Comparison of ENCODE assay signal across 10 cellular contexts in the genomic region with DNA sequence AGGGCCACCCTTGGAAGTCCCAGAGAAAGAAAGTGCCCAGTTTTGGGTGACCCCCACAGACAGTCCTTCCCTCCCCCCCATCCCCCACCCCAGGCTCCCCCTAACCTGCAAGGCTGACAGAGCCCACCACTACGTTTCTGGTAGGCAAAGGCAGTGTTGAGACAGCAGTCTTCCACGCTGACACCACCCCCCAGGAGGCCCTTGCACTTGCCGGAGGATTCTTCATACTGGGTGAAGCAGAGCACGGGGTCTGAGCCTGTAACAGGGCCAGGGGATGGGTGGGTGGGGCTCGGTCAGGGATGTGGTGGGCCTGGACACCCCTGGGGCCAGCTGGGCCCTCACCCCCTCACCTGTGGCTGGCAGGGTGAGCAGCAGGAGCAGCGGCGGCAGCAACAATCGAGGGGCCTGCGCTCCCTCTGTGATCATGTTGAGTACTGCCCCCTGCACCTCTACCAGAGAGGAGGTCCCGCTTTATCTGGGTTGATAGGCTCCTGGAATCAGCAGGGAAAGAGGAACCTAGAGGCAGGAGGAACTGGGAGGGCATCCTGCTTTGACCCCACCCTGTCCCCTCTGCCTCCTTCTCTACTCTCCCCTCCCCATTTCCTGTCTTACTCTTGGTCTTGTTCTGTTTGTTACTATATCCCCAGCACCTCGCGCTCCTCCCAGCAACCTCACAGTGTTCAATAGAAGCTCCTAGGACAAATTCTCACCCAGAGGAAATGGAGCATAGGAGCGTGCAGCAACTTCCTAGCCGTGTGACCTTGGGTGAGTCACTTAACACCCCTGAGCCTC. TPM values are rescaled to one million over a fixed set of nuclear protein-coding genes. Genes with fewer than 3 reads are reported as not detected.
DNase-seq lines count a peak whose midpoint lies in the region; ATAC-seq and TF ChIP-seq lines count a peak whose summit lies in the region.
"Had no signal": no experiment of that assay in that cellular context is flagged by ENCODE, and none has a peak within 500 bp of the region (broad histone marks: within the 10 kb centered on the region; RNA-seq: fewer than 3 reads in every experiment).

Gene CFP (minus strand): TSS at position 512 of the 792 bp plus-strand sequence. CDS start 86 bp downstream, at position 426.

- H3K4me1 ChIP-seq in right lobe of liver (no peaks in the 10 kb centered on the region), Peyer's patch (no peaks in the 10 kb centered on the region)

- TF ChIP-seq POLR2A in right lobe of liver (IDR thresholded peaks at IDR 0.05) (no peak), Peyer's patch (IDR thresholded peaks at IDR 0.05) (no peak)

- no peaks in the 10 kb centered on the region for H3K27me3 ChIP-seq in right lobe of liver
- H3K27me3 ChIP-seq in Peyer's patch: no peaks in the 10 kb centered on the region

- CTCF ChIA-PET in activated CD8-positive, alpha-beta T cell treated with anti-CD3 and anti-CD28 coated beads for 36 hours (lab: Charles Lee): interaction anchor here (1.1 to 1.4 kb wide), 2 partner anchors 10 to 15 kb away, joined by 3 to 5 read pairs; no protein-coding TSS in a partner anchor

- POLR2A ChIA-PET in activated CD8-positive, alpha-beta T cell treated with anti-CD3 and anti-CD28 coated beads for 36 hours (lab: Charles Lee): interaction anchor here (0.9 to 1.8 kb wide), 5 partner anchors 11 to 346 kb away, joined by 3 to 7 read pairs (median 3); no protein-coding TSS in a partner anchor

- intact Hi-C loops in CD14-positive monocyte (cut with micrococcal nuclease) (loop anchor here (5.0 kb wide), 3 partner anchors 42 to 52 kb away; partner anchors contain the start of gene TIMP1 (in 1 of the 2)), right lobe of liver (cut with DNase I) (no loop called here)
- intact Hi-C loops in activated CD8-positive, alpha-beta T cell treated with anti-CD3 and anti-CD28 coated beads for 36 hours (cut with micrococcal nuclease): loop anchor here (10.0 kb wide), 1 partner anchor 65 kb away; the partner anchor contains the start of gene ARAF

- TF ChIP-seq CTCF in CD14-positive monocyte (IDR thresholded peaks at IDR 0.05) (no peak), right lobe of liver (IDR thresholded peaks at IDR 0.05) (no peak), Peyer's patch (IDR thresholded peaks at IDR 0.05) (no peak)
- TF ChIP-seq CTCF in activated CD8-positive, alpha-beta T cell treated with anti-CD3 and anti-CD28 coated beads for 36 hours (IDR thresholded peaks at IDR 0.05): no peak

- H3K27ac Mint-ChIP-seq in CD14-positive monocyte: peak within 1 kb of the TSS in 6 of 7 donors; percentile 90 to 97 (median 95)
- H3K27ac Mint-ChIP-seq in activated CD8-positive, alpha-beta T cell treated with anti-CD3 and anti-CD28 coated beads for 36 hours: peak within 1 kb of the TSS; percentile 74

- peaks cover 60% of the 10 kb centered on the region for H3K4me1 Mint-ChIP-seq in CD14-positive monocyte
- peaks cover 16% of the 10 kb centered on the region for H3K4me1 Mint-ChIP-seq in activated CD8-positive, alpha-beta T cell treated with anti-CD3 and anti-CD28 coated beads for 36 hours (ENCODE audit: low read depth)

- DNase-seq in CD14-positive monocyte (ENCODE audit: low spot score) (no peak), KBM-7 (peak; percentile 97), right lobe of liver (no peak), NCI-H446 treated with DMSO at 0.1 percent for 48 hours (lab: John Stamatoyannopoulos, UW) (no peak), NCI-H1417 (lab: John Stamatoyannopoulos, UW) (no peak), Peyer's patch (no peak)
- DNase-seq in activated CD8-positive, alpha-beta T cell treated with anti-CD3 and anti-CD28 coated beads for 36 hours: peak; percentile 14
- DNase-seq in effector CD4-positive, alpha-beta T cell: no peak
- DNase-seq: NCI-H1105 had no signal

- ATAC-seq in activated CD8-positive, alpha-beta T cell treated with anti-CD3 and anti-CD28 coated beads for 36 hours: peak; percentile 65
- ATAC-seq in right lobe of liver: peak; percentile 33 to 59 (median 48)

- H3K9me3 Mint-ChIP-seq in CD14-positive monocyte: peaks cover 0 to 3% (median 0%) of the 10 kb centered on the region in 7 donors
- no peaks in the 10 kb centered on the region for H3K9me3 Mint-ChIP-seq in activated CD8-positive, alpha-beta T cell treated with anti-CD3 and anti-CD28 coated beads for 36 hours

- in situ Hi-C loops in KBM-7 (cut with MboI; ENCODE audit: low pct_unique_long_range_greater_than_20kb, low sequenced_read_pairs): no loop called here

- peak within 1 kb of the TSS; percentile 82 to 92 for H3K4me3 Mint-ChIP-seq in CD14-positive monocyte
- H3K4me3 Mint-ChIP-seq in activated CD8-positive, alpha-beta T cell treated with anti-CD3 and anti-CD28 coated beads for 36 hours: peak within 1 kb of the TSS; percentile 33
- H3K4me3 Mint-ChIP-seq: H9 had no signal

- 59% methylated on average over 5 of the region's 14 CpGs for WGBS in right lobe of liver (ENCODE audit: insufficient coverage, low coverage, low lambda C conversion rate, missing lambda C conversion rate)

- peaks cover 0 to 3% (median 0%) of the 10 kb centered on the region in 3 donors for H3K27me3 Mint-ChIP-seq in CD14-positive monocyte (ENCODE audit: low read depth in 3 of 3)
- H3K27me3 Mint-ChIP-seq in activated CD8-positive, alpha-beta T cell treated with anti-CD3 and anti-CD28 coated beads for 36 hours: no peaks in the 10 kb centered on the region

- no peak within 1 kb of the TSS for H3K27ac ChIP-seq in right lobe of liver
- H3K27ac ChIP-seq in Peyer's patch: peak within 1 kb of the TSS in 1 of 4 donors; percentile 17

- H3K4me3 ChIP-seq in right lobe of liver: peak within 1 kb of the TSS in 1 of 3 donors; percentile 13
- no peak within 1 kb of the TSS for H3K4me3 ChIP-seq in Peyer's patch

- H3K9me3 ChIP-seq in right lobe of liver (no peaks in the 10 kb centered on the region), Peyer's patch (no peaks in the 10 kb centered on the region)

- no peaks in the 10 kb centered on the region for H3K36me3 ChIP-seq in right lobe of liver
- H3K36me3 ChIP-seq in Peyer's patch: no peaks in the 10 kb centered on the region

- H3K36me3 Mint-ChIP-seq in CD14-positive monocyte: peaks cover 35 to 42% of the 10 kb centered on the region in 2 donors
- H3K36me3 Mint-ChIP-seq in activated CD8-positive, alpha-beta T cell treated with anti-CD3 and anti-CD28 coated beads for 36 hours (ENCODE audit: low read depth): peaks cover 5% of the 10 kb centered on the region

RNA-seq across cellular contexts. Expression of gene CFP, which starts in this region (rescaled TPM):
- polyA plus RNA-seq in CD14-positive monocyte: 100 to 1,000 TPM; 461 to 491 TPM
- 1 to 10 TPM; 1.6 to 2.1 TPM for total RNA-seq in activated CD8-positive, alpha-beta T cell treated with anti-CD3 and anti-CD28 coated beads for 36 hours
- total RNA-seq in right lobe of liver: 10 to 100 TPM in 3 of 6 experiments, 1 to 10 TPM in 3; 6.8 to 24.0 (median 9.8) TPM
- total RNA-seq in Peyer's patch: 1 to 10 TPM; 1.1 to 7.4 (median 4.4) TPM

Comparison
In these comparisons a context has a peak if more than half of its experiments do, and no peak if none do; other contexts are left out.
1. DNase-seq: peak in KBM-7 (single experiment) and activated CD8-positive, alpha-beta T cell treated with anti-CD3 and anti-CD28 coated beads for 36 hours (single experiment); none in CD14-positive monocyte (single experiment), right lobe of liver (0 of 3), NCI-H446 treated with DMSO at 0.1 percent for 48 hours (single experiment), NCI-H1417 (0 of 3), Peyer's patch (0 of 3) and effector CD4-positive, alpha-beta T cell (single experiment).
2. intact Hi-C loops: an anchor here in CD14-positive monocyte (5.0 kb wide) and activated CD8-positive, alpha-beta T cell treated with anti-CD3 and anti-CD28 coated beads for 36 hours (10.0 kb wide); none called in right lobe of liver.